In the genomic region with DNA sequence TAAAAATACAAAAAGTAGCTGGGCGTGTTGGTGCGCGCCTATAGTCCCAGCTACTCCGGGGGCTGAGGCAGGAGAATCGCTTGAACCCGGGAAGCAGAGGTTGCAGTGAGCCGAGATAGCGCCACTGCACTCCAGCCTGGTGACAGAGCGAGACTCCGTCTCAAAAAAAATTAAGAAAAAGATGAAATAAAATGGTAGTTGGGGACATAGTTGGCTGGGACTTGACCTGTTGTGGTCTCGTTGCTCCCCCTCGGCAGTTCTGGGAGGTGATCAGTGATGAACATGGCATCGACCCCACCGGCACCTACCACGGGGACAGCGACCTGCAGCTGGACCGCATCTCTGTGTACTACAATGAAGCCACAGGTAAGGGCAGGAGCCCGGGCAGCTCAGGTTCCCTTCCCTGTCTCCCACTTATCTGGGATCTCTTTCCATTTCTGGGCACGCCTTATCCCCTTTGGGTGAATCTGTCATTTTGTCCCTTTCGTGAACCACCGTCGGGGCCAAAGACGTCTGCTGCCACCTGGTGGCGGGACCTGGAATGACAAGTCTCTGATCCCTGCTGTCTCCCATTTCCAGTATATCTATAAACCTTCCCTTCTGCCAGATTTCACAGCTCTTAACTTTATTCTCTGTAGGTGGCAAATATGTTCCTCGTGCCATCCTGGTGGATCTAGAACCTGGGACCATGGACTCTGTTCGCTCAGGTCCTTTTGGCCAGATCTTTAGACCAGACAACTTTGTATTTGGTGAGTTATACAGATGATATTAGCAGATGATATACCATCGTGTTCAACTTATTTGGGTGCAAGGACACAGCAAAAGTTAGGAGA, we compare ENCODE assay signal across 8 cellular contexts. TPM values are rescaled to one million over a fixed set of nuclear protein-coding genes. Genes with fewer than 3 reads are reported as not detected.
A peak's percentile ranks its signal among the peaks of the same experiment; 100 is the strongest.
DNase-seq lines count a peak whose midpoint lies in the region; FAIRE-seq and TF ChIP-seq lines count a peak whose summit lies in the region.

No MANE protein-coding gene starts in this region.

- H3K27ac ChIP-seq in BLaER1 treated with 17β-estradiol and CSF1 and Interleukin-3, amounts not matched to agents 10 nM and 100 nM, result peak overlapping the region in 10 of 11 experiments; percentile 67 to 100 (median 98); a peak in 20 of 22 replicates

- peaks cover 57 to 62% (median 61%) of the 10 kb centered on the region in 11 experiments for H4K20me1 ChIP-seq in BLaER1 treated with 17β-estradiol and CSF1 and Interleukin-3, amounts not matched to agents 10 nM and 100 nM

- no peaks in the 10 kb centered on the region; a peak in 1 of 22 replicates for H3K9me3 ChIP-seq in BLaER1 treated with 17β-estradiol and CSF1 and Interleukin-3, amounts not matched to agents 10 nM and 100 nM (replicated peaks in 1 of 11)

- DNase-seq in HCEC 1CT, result peak; percentile 61
- DNase-seq in NCI-H82 treated with DMSO at 0.1 percent for 48 hours (lab: John Stamatoyannopoulos, UW; ENCODE audit: unreplicated experiment), result peak; percentile 58
- DNase-seq in activated CD8-positive, alpha-beta memory T cell treated with anti-CD3 and anti-CD28 coated beads for 24 hours, result peak; percentile 96
- DNase-seq in effector CD8-positive, alpha-beta T cell (lab: John Stamatoyannopoulos, UW), result peak; percentile 81
- peak; percentile 80 to 87 for DNase-seq in lung microvascular endothelial cell (ENCODE audit: low read depth in 2 of 2)
- peak; percentile 80 for DNase-seq in stimulated activated CD8-positive, alpha-beta memory T cell treated with anti-CD3 and anti-CD28 coated beads, Interleukin-12 subunit alpha, Interleukin-12 subunit beta, amount 100 ng/mL, for 1 hour (ENCODE audit: low read depth)
- DNase-seq in H54 (ENCODE audit: insufficient read length, low spot score), result no peak

- H3K4me3 ChIP-seq in BLaER1 treated with 17β-estradiol and CSF1 and Interleukin-3, amounts not matched to agents 10 nM and 100 nM, result peak overlapping the region; percentile 81 to 98 (median 90)

- no peak for TF ChIP-seq POLR2A in H54 (IDR thresholded peaks at IDR 0.05; ENCODE audit: low read depth, low read length)

- H3K36me3 ChIP-seq in BLaER1 treated with 17β-estradiol and CSF1 and Interleukin-3, amounts not matched to agents 10 nM and 100 nM, result peaks cover 53 to 60% (median 59%) of the 10 kb centered on the region in 11 experiments

- H3K27me3 ChIP-seq in BLaER1 treated with 17β-estradiol and CSF1 and Interleukin-3, amounts not matched to agents 10 nM and 100 nM, result no peaks in the 10 kb centered on the region

- H3K4me2 ChIP-seq in BLaER1 treated with 17β-estradiol and CSF1 and Interleukin-3, amounts not matched to agents 10 nM and 100 nM, result peak overlapping the region; percentile 76 to 96 (median 90)

- peaks cover 50 to 61% (median 54%) of the 10 kb centered on the region in 10 experiments for H3K4me1 ChIP-seq in BLaER1 treated with 17β-estradiol and CSF1 and Interleukin-3, amounts not matched to agents 10 nM and 100 nM

- no peak for FAIRE-seq in H54 (lab: Jason Lieb, UNC)

- peak overlapping the region; percentile 84 to 100 (median 98) for H3K9ac ChIP-seq in BLaER1 treated with 17β-estradiol and CSF1 and Interleukin-3, amounts not matched to agents 10 nM and 100 nM

RNA-seq across cellular contexts. Expression of a gene that starts 2.3 kb away (rescaled TPM):
- 267 and 311 TPM in 2 replicates for total RNA-seq in lung microvascular endothelial cell

RNA-seq across cellular contexts. Expression of a gene that starts 5.4 kb away (rescaled TPM):
- 3.0 and 4.1 TPM in 2 replicates for total RNA-seq in lung microvascular endothelial cell

RNA-seq across cellular contexts. Expression of a gene that starts 20.0 kb away (rescaled TPM):
- 48.8 and 56.2 TPM in 2 replicates for total RNA-seq in lung microvascular endothelial cell

RNA-seq across cellular contexts. Expression of a gene that starts 21.9 kb away (rescaled TPM):
- total RNA-seq in lung microvascular endothelial cell, result 72.6 and 148 TPM in 2 replicates

RNA-seq across cellular contexts. Expression of a gene that starts 31.7 kb away (rescaled TPM):
- total RNA-seq in lung microvascular endothelial cell, result 1.6 and 2.2 TPM in 2 replicates
